In genomic region chr6:169921227-169921626, GRCh38 we compare ENCODE assay signal across 22 cellular contexts.
DNase-seq lines count a peak whose midpoint lies in the region; ATAC-seq and TF ChIP-seq lines count a peak whose summit lies in the region.
"Had no signal": no experiment of that assay in that cellular context is flagged by ENCODE, and none has a peak within 500 bp of the region (broad histone marks: within the 10 kb centered on the region; RNA-seq: fewer than 3 reads in every experiment).

No MANE protein-coding gene starts in this region.

- H3K27ac ChIP-seq in IMR-90 (ENCODE audit: insufficient read depth, low read length) (no peak overlapping the region), trophoblast cell (ENCODE audit: low read depth, low read length) (no peak overlapping the region)
- H3K27ac ChIP-seq: SJSA1 had no signal

- no peaks in the 10 kb centered on the region for H3K79me2 ChIP-seq in trophoblast cell (ENCODE audit: control insufficient read depth, insufficient read depth, low read length, poor library complexity)

- H3K79me1 ChIP-seq in IMR-90 (ENCODE audit: low read depth in 1 of 2, low read length in 2 of 2) (no peaks in the 10 kb centered on the region), trophoblast cell (ENCODE audit: low read length) (no peaks in the 10 kb centered on the region)

- H3K9ac ChIP-seq in IMR-90 (ENCODE audit: low read depth, low read length), result no peak overlapping the region
- H3K9ac ChIP-seq in trophoblast cell (ENCODE audit: low read length), result no peak overlapping the region

- H3K27me3 ChIP-seq in IMR-90 (ENCODE audit: control insufficient read depth, insufficient read depth, low read length), result no peaks in the 10 kb centered on the region
- no peaks in the 10 kb centered on the region for H3K27me3 ChIP-seq in trophoblast cell (ENCODE audit: insufficient read depth, low read length)
- H3K27me3 ChIP-seq: MG63, SJSA1 had no signal

- no peak overlapping the region for H3K4me3 ChIP-seq in IMR-90 (ENCODE audit: insufficient read depth, low read depth, low read length)
- peak overlapping the region; percentile 16 for H3K4me3 ChIP-seq in trophoblast cell (ENCODE audit: low read depth, low read length)
- H3K4me3 ChIP-seq: GM12878, MG63, SJSA1 had no signal

- no peak overlapping the region for H2BK15ac ChIP-seq in IMR-90 (ENCODE audit: low read depth, low read length)

- CTCF ChIA-PET in IMR-90 (lab: Yijun Ruan, JAX), result no interaction called here

- in situ Hi-C loops in IMR-90 (cut with MboI; ENCODE audit: low sequenced_read_pairs), result no loop called here

- TF ChIP-seq RAD21 in IMR-90 (IDR thresholded peaks at IDR 0.05; ENCODE audit: low read length), result no peak

- no peak overlapping the region for H2AK5ac ChIP-seq in IMR-90 (ENCODE audit: low read depth, low read length)
- no peak overlapping the region for H2AK5ac ChIP-seq in trophoblast cell (ENCODE audit: low read length)

- H2BK12ac ChIP-seq in trophoblast cell (ENCODE audit: low read length), result no peak overlapping the region

- H2BK20ac ChIP-seq in IMR-90 (ENCODE audit: low read depth, low read length), result no peak overlapping the region

- H3K4me2 ChIP-seq in IMR-90 (ENCODE audit: low read depth, low read length) (no peak overlapping the region), trophoblast cell (ENCODE audit: low read length) (no peak overlapping the region)

- no peak for DNase-seq in IMR-90
- peak; percentile 56 for DNase-seq in RKO (ENCODE audit: low spot score)
- DNase-seq in islet precursor cell, result peak; percentile 46
- DNase-seq in trophoblast cell, result no peak
- no peak for DNase-seq in hypothalamus (lab: John Stamatoyannopoulos, UW)
- DNase-seq in NK-92 treated with Interleukin-12 subunit alpha and Interleukin-12 subunit beta, amount 100 ng/mL, for 24 hours (lab: John Stamatoyannopoulos, UW), result no peak
- DNase-seq: CD8-positive, alpha-beta memory T cell; DMS 273 treated with DMSO at 0.1 percent for 48 hours; DMS79; EL; GDM1; KG1; MG63; NCI-H1105 treated with DMSO at 0.1 percent for 48 hours; NCI-H2029; NCI-H446; NCI-H524 treated with DMSO at 0.1 percent for 48 hours; Right ventricle myocardium superior had no signal

- H2AFZ ChIP-seq in IMR-90 (replicated peaks; ENCODE audit: low read length, poor library complexity), result no peak overlapping the region
- H2AFZ ChIP-seq in trophoblast cell (ENCODE audit: insufficient read depth, low read length, poor library complexity), result no peak overlapping the region

- intact Hi-C loops in IMR-90 (cut with micrococcal nuclease), result no loop called here

- POLR2A ChIA-PET in IMR-90 (lab: Charles Lee; ENCODE audit: unreplicated experiment), result no interaction called here

- H3K23ac ChIP-seq in IMR-90 (ENCODE audit: low read depth, low read length) (no peak overlapping the region), trophoblast cell (ENCODE audit: low read length) (no peak overlapping the region)

- no peak overlapping the region for H3K56ac ChIP-seq in IMR-90 (ENCODE audit: extremely low read depth, insufficient read depth, low read length)

- peak overlapping the region; percentile 65 for H2AK9ac ChIP-seq in IMR-90 (replicated peaks; ENCODE audit: low read depth, low read length, poor library complexity)

- no peak for TF ChIP-seq CTCF in IMR-90 (conservative IDR thresholded peaks at IDR 0.05; ENCODE audit: low read depth, low read length)

- BruUV-seq in IMR-90 (replicated peaks; lab: Mats Ljungman, UMichigan), result no TSS peak

- ATAC-seq in IMR-90 (ENCODE audit: low read depth), result no peak
- no peak for ATAC-seq in HG03457 (IDR thresholded peaks at IDR 0.05; ENCODE audit: unreplicated experiment)
- ATAC-seq: GM12878, HCT116 had no signal

- H3K36me3 ChIP-seq in IMR-90 (ENCODE audit: control insufficient read depth, insufficient read depth, low read length) (no peaks in the 10 kb centered on the region), trophoblast cell (ENCODE audit: control insufficient read depth in 1 of 2, insufficient read depth in 2 of 2, low read length in 2 of 2) (no peaks in the 10 kb centered on the region)
- H3K36me3 ChIP-seq: MG63, SJSA1 had no signal

- 81% methylated on average over 16 of the region's 21 CpGs; no CpG with 5 or more reads in 1 of the 2 experiments for WGBS in IMR-90 (ENCODE audit: extremely low coverage in 2 of 2, insufficient read length in 1 of 2), 2 experiments
- no CpG with 5 or more reads among the region's 21 CpGs for WGBS in trophoblast cell (ENCODE audit: extremely low coverage, insufficient coverage, insufficient read length)

- H4K91ac ChIP-seq in IMR-90 (ENCODE audit: insufficient read depth, low read depth, low read length) (no peak overlapping the region), trophoblast cell (ENCODE audit: low read depth, low read length) (no peak overlapping the region)

- H3K4ac ChIP-seq in IMR-90 (ENCODE audit: low read depth, low read length), result no peak overlapping the region
- no peak overlapping the region for H3K4ac ChIP-seq in trophoblast cell (ENCODE audit: low read depth, low read length)

- no peak overlapping the region for H2BK120ac ChIP-seq in IMR-90 (ENCODE audit: low read depth, low read length)
- no peak overlapping the region for H2BK120ac ChIP-seq in trophoblast cell (ENCODE audit: insufficient read depth, low read length, poor library complexity)

- H3K4me1 ChIP-seq in IMR-90 (ENCODE audit: control insufficient read depth, insufficient read depth, low read length) (no peaks in the 10 kb centered on the region), trophoblast cell (ENCODE audit: control insufficient read depth in 1 of 2, insufficient read depth in 2 of 2, low read length in 2 of 2) (no peaks in the 10 kb centered on the region)
- H3K4me1 ChIP-seq: SJSA1 had no signal

- H4K8ac ChIP-seq in IMR-90 (ENCODE audit: low read depth in 2 of 2, low read length in 2 of 2) (no peak overlapping the region), trophoblast cell (ENCODE audit: low read depth, low read length) (no peak overlapping the region)

- dilution Hi-C loops in IMR-90 (cut with HindIII; ENCODE audit: low sequenced_read_pairs, unreplicated experiment), result no loop called here

- no peaks in the 10 kb centered on the region for H3K9me1 ChIP-seq in IMR-90 (ENCODE audit: insufficient read depth, low read length)

- H3K18ac ChIP-seq in IMR-90 (ENCODE audit: low read depth, low read length), result no peak overlapping the region
- H3K18ac ChIP-seq in trophoblast cell (ENCODE audit: low read length), result no peak overlapping the region

- no peak overlapping the region for H4K5ac ChIP-seq in IMR-90 (ENCODE audit: low read depth, low read length)

- H4K12ac ChIP-seq in trophoblast cell (ENCODE audit: low read depth, low read length), result no peak overlapping the region

- no peak overlapping the region for H3K14ac ChIP-seq in IMR-90 (replicated peaks; ENCODE audit: low read depth, low read length)
- no peak overlapping the region for H3K14ac ChIP-seq in trophoblast cell (ENCODE audit: low read length)

- H4K20me1 ChIP-seq in IMR-90 (ENCODE audit: insufficient read depth, low read length), result no peaks in the 10 kb centered on the region

- H2BK5ac ChIP-seq in IMR-90 (ENCODE audit: low read depth, low read length, poor library complexity, severe bottlenecking) (no peak overlapping the region), trophoblast cell (ENCODE audit: low read depth, low read length, poor library complexity) (no peak overlapping the region)

- peaks cover 56% of the 10 kb centered on the region for H3K9me3 ChIP-seq in IMR-90 (ENCODE audit: control insufficient read depth, insufficient read depth, low read length)
- H3K9me3 ChIP-seq in trophoblast cell (ENCODE audit: insufficient read depth, low read depth, low read length), result peaks cover 18% of the 10 kb centered on the region
- H3K9me3 ChIP-seq: MG63 had no signal

- no peak for TF ChIP-seq POLR2A in IMR-90 (IDR thresholded peaks at IDR 0.05; ENCODE audit: low read depth, low read length)

TF ChIP-seq in IMR-90, 13 proteins besides CTCF, POLR2A, EP300 and RAD21:
- TF ChIP-seq MAZ (IDR thresholded peaks at IDR 0.05; ENCODE audit: borderline replicate concordance, low read depth, low read length), result no peak
- no peak for TF ChIP-seq NFE2L2 (IDR thresholded peaks at IDR 0.05; ENCODE audit: low read depth, low read length)
- no peak for TF ChIP-seq SMC3 (IDR thresholded peaks at IDR 0.05; ENCODE audit: low read depth, low read length)
- TF ChIP-seq FOS (IDR thresholded peaks at IDR 0.05; ENCODE audit: low read depth, low read length), result no peak
- no peak for TF ChIP-seq MAFK (IDR thresholded peaks at IDR 0.05; ENCODE audit: low read depth, low read length)
- TF ChIP-seq ELK1 (IDR thresholded peaks at IDR 0.05; ENCODE audit: borderline replicate concordance, low read depth, low read length), result no peak
- no peak for TF ChIP-seq CHD1 (IDR thresholded peaks at IDR 0.05; ENCODE audit: low read depth, low read length)
- TF ChIP-seq, protein P1, sequence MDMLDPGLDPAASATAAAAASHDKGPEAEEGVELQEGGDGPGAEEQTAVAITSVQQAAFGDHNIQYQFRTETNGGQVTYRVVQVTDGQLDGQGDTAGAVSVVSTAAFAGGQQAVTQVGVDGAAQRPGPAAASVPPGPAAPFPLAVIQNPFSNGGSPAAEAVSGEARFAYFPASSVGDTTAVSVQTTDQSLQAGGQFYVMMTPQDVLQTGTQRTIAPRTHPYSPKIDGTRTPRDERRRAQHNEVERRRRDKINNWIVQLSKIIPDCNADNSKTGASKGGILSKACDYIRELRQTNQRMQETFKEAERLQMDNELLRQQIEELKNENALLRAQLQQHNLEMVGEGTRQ (IDR thresholded peaks at IDR 0.05; ENCODE audit: low read depth, low read length), result no peak
- TF ChIP-seq RFX5 (IDR thresholded peaks at IDR 0.05; ENCODE audit: low read depth, low read length), result no peak
- TF ChIP-seq MXI1 (IDR thresholded peaks at IDR 0.05; ENCODE audit: borderline replicate concordance, low read depth, low read length), result no peak
- TF ChIP-seq CEBPB (IDR thresholded peaks at IDR 0.05; ENCODE audit: low read depth, low read length), result no peak
- no peak for TF ChIP-seq BHLHE40 (IDR thresholded peaks at IDR 0.05; ENCODE audit: low read depth, low read length)
- no peak for TF ChIP-seq RCOR1 (IDR thresholded peaks at IDR 0.05; ENCODE audit: insufficient replicate concordance, low read length)

Comparison
In these comparisons a context has a peak if more than half of its experiments do, and no peak if none do; other contexts are left out.
1. DNase-seq: peak in RKO (single experiment) and islet precursor cell (single experiment); none in IMR-90 (single experiment), trophoblast cell (0 of 2), hypothalamus (0 of 51) and NK-92 treated with Interleukin-12 subunit alpha and Interleukin-12 subunit beta, amount 100 ng/mL, for 24 hours (single experiment).